ENCODE assay signal across 23 cellular contexts in the genomic region with DNA sequence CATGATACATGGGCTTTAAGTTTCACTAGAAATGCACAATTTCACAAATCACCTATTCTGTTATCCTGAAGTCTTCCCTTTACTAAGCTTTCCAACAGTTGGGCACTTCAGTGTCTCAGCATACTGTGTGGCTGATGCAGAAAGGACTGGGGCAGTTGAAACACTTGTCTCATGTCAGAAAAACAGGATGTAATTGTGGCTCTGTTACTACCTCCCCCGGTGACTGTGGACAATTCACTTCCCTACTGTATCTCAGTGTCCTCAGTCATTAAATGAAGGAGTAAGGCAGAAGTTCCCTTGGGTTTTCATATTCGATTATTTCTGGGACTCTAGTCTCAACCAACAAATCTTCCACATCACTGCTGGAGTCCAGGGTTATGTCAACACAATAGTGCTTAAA. TPM values are rescaled to one million over a fixed set of nuclear protein-coding genes. Genes with fewer than 3 reads are reported as not detected.
DNase-seq lines count a peak whose midpoint lies in the region; ATAC-seq and TF ChIP-seq lines count a peak whose summit lies in the region.
"Had no signal": no experiment of that assay in that cellular context is flagged by ENCODE, and none has a peak within 500 bp of the region (broad histone marks: within the 10 kb centered on the region; RNA-seq: fewer than 3 reads in every experiment).

No MANE protein-coding gene starts in this region.

- intact Hi-C loops in activated CD8-positive, alpha-beta T cell treated with anti-CD3 and anti-CD28 coated beads for 36 hours (cut with micrococcal nuclease) = no loop called here
- intact Hi-C loops in upper lobe of right lung (cut with DNase I) = loop anchor here (10.0 kb wide), 2 partner anchors 101 to 381 kb away; no protein-coding TSS in a partner anchor

- no peaks in the 10 kb centered on the region for H3K9me3 Mint-ChIP-seq in activated naive CD8-positive, alpha-beta T cell treated with anti-CD3 and anti-CD28 coated beads, Interleukin-2, amount 10 ng/mL, durations not matched to agents 7 days and 5 days
- H3K9me3 Mint-ChIP-seq in activated naive CD8-positive, alpha-beta T cell treated with anti-CD3 and anti-CD28 coated beads for 36 hours = no peaks in the 10 kb centered on the region
- H3K9me3 Mint-ChIP-seq in activated CD8-positive, alpha-beta T cell treated with anti-CD3 and anti-CD28 coated beads for 36 hours = no peaks in the 10 kb centered on the region
- H3K9me3 Mint-ChIP-seq: naive B cell; stimulated activated naive CD8-positive, alpha-beta T cell treated with anti-CD3 and anti-CD28 coated beads, Interleukin-15, Interleukin-2, amounts not matched to agents 100 ng/mL and 50 ng/mL, for 24 hours had no signal

- no peak overlapping the region for H3K27ac ChIP-seq in upper lobe of right lung
- H3K27ac ChIP-seq: epithelial cell of prostate, gastroesophageal sphincter, psoas muscle had no signal

- no peak overlapping the region for H3K4me3 ChIP-seq in upper lobe of right lung
- H3K4me3 ChIP-seq: gastroesophageal sphincter, psoas muscle had no signal

- peak overlapping the region; percentile 49 for H3K4me3 Mint-ChIP-seq in activated naive CD8-positive, alpha-beta T cell treated with anti-CD3 and anti-CD28 coated beads, Interleukin-2, amount 10 ng/mL, durations not matched to agents 7 days and 5 days
- H3K4me3 Mint-ChIP-seq in activated naive CD8-positive, alpha-beta T cell treated with anti-CD3 and anti-CD28 coated beads for 36 hours = no peak overlapping the region
- H3K4me3 Mint-ChIP-seq in activated CD8-positive, alpha-beta T cell treated with anti-CD3 and anti-CD28 coated beads for 36 hours = no peak overlapping the region
- H3K4me3 Mint-ChIP-seq: naive B cell; stimulated activated naive CD8-positive, alpha-beta T cell treated with anti-CD3 and anti-CD28 coated beads, Interleukin-15, Interleukin-2, amounts not matched to agents 100 ng/mL and 50 ng/mL, for 24 hours had no signal

- DNase-seq in activated naive CD8-positive, alpha-beta T cell treated with anti-CD3 and anti-CD28 coated beads, Interleukin-2, amount 10 ng/mL, durations not matched to agents 7 days and 5 days = no peak
- DNase-seq in activated naive CD8-positive, alpha-beta T cell treated with anti-CD3 and anti-CD28 coated beads for 36 hours = no peak
- peak; percentile 84 for DNase-seq in NOMO-1 treated with DMSO at 0.1 percent for 48 hours (lab: John Stamatoyannopoulos, UW; ENCODE audit: unreplicated experiment)
- DNase-seq in activated CD8-positive, alpha-beta T cell treated with anti-CD3 and anti-CD28 coated beads for 36 hours = no peak
- no peak for DNase-seq in upper lobe of right lung
- DNase-seq in G401 (ENCODE audit: low spot score) = no peak
- no peak for DNase-seq in HUDEP-2 (lab: John Stamatoyannopoulos, UW; ENCODE audit: unreplicated experiment in 76 of 76)
- DNase-seq: ACHN, Calu3, cortex of kidney, left ventricle myocardium superior, naive B cell, NCI-H1048, NCI-H2107, NCI-H748 treated with DMSO at 0.1 percent for 48 hours, psoas muscle, T1000 had no signal

- H3K4me1 Mint-ChIP-seq in activated naive CD8-positive, alpha-beta T cell treated with anti-CD3 and anti-CD28 coated beads, Interleukin-2, amount 10 ng/mL, durations not matched to agents 7 days and 5 days = peaks cover 36% of the 10 kb centered on the region
- H3K4me1 Mint-ChIP-seq in activated naive CD8-positive, alpha-beta T cell treated with anti-CD3 and anti-CD28 coated beads for 36 hours = peaks cover 22% of the 10 kb centered on the region
- H3K4me1 Mint-ChIP-seq in activated CD8-positive, alpha-beta T cell treated with anti-CD3 and anti-CD28 coated beads for 36 hours (ENCODE audit: low read depth) = peaks cover 37% of the 10 kb centered on the region
- H3K4me1 Mint-ChIP-seq: naive B cell had no signal

- H3K4me1 ChIP-seq in upper lobe of right lung = no peaks in the 10 kb centered on the region
- H3K4me1 ChIP-seq: gastroesophageal sphincter, psoas muscle had no signal

- in situ Hi-C loops in G401 (cut with HindIII; ENCODE audit: low sequenced_read_pairs) = no loop called here

- H3K36me3 Mint-ChIP-seq in activated naive CD8-positive, alpha-beta T cell treated with anti-CD3 and anti-CD28 coated beads, Interleukin-2, amount 10 ng/mL, durations not matched to agents 7 days and 5 days = peaks cover 3% of the 10 kb centered on the region
- no peaks in the 10 kb centered on the region for H3K36me3 Mint-ChIP-seq in activated naive CD8-positive, alpha-beta T cell treated with anti-CD3 and anti-CD28 coated beads for 36 hours
- no peaks in the 10 kb centered on the region for H3K36me3 Mint-ChIP-seq in activated CD8-positive, alpha-beta T cell treated with anti-CD3 and anti-CD28 coated beads for 36 hours (ENCODE audit: low read depth)
- H3K36me3 Mint-ChIP-seq: naive B cell had no signal

- no peaks in the 10 kb centered on the region for H3K27me3 ChIP-seq in upper lobe of right lung
- H3K27me3 ChIP-seq: gastroesophageal sphincter had no signal

- POLR2A ChIA-PET in activated naive CD8-positive, alpha-beta T cell treated with anti-CD3 and anti-CD28 coated beads, Interleukin-2, amount 10 ng/mL, durations not matched to agents 7 days and 5 days (lab: Charles Lee) = interaction anchor here (1.0 to 1.1 kb wide), 3 partner anchors 8 to 46 kb away, joined by 3 read pairs; no protein-coding TSS in a partner anchor
- POLR2A ChIA-PET in activated CD8-positive, alpha-beta T cell treated with anti-CD3 and anti-CD28 coated beads for 36 hours (lab: Charles Lee) = no interaction called here

- TF ChIP-seq CTCF in activated CD8-positive, alpha-beta T cell treated with anti-CD3 and anti-CD28 coated beads for 36 hours (IDR thresholded peaks at IDR 0.05) = no peak
- TF ChIP-seq CTCF in upper lobe of right lung (IDR thresholded peaks at IDR 0.05) = no peak

- no peaks in the 10 kb centered on the region for H3K9me3 ChIP-seq in upper lobe of right lung
- H3K9me3 ChIP-seq: gastroesophageal sphincter, psoas muscle had no signal

- H3K36me3 ChIP-seq in upper lobe of right lung = no peaks in the 10 kb centered on the region
- H3K36me3 ChIP-seq: gastroesophageal sphincter had no signal

- no peaks in the 10 kb centered on the region for H3K27me3 Mint-ChIP-seq in activated naive CD8-positive, alpha-beta T cell treated with anti-CD3 and anti-CD28 coated beads, Interleukin-2, amount 10 ng/mL, durations not matched to agents 7 days and 5 days
- H3K27me3 Mint-ChIP-seq in activated naive CD8-positive, alpha-beta T cell treated with anti-CD3 and anti-CD28 coated beads for 36 hours = no peaks in the 10 kb centered on the region
- H3K27me3 Mint-ChIP-seq in activated CD8-positive, alpha-beta T cell treated with anti-CD3 and anti-CD28 coated beads for 36 hours = no peaks in the 10 kb centered on the region

- peak overlapping the region; percentile 83 for H3K27ac Mint-ChIP-seq in activated naive CD8-positive, alpha-beta T cell treated with anti-CD3 and anti-CD28 coated beads, Interleukin-2, amount 10 ng/mL, durations not matched to agents 7 days and 5 days
- H3K27ac Mint-ChIP-seq in activated naive CD8-positive, alpha-beta T cell treated with anti-CD3 and anti-CD28 coated beads for 36 hours = no peak overlapping the region
- peak overlapping the region; percentile 29 for H3K27ac Mint-ChIP-seq in activated CD8-positive, alpha-beta T cell treated with anti-CD3 and anti-CD28 coated beads for 36 hours
- H3K27ac Mint-ChIP-seq: stimulated activated naive CD8-positive, alpha-beta T cell treated with anti-CD3 and anti-CD28 coated beads, Interleukin-15, Interleukin-2, amounts not matched to agents 100 ng/mL and 50 ng/mL, for 24 hours had no signal

- CTCF ChIA-PET in activated CD8-positive, alpha-beta T cell treated with anti-CD3 and anti-CD28 coated beads for 36 hours (lab: Charles Lee) = interaction anchor here (0.8 to 11.9 kb wide), 15 partner anchors 10 to 196 kb away, joined by 3 to 432 read pairs (median 12); a partner anchor contains a TSS

- ATAC-seq in activated naive CD8-positive, alpha-beta T cell treated with anti-CD3 and anti-CD28 coated beads, Interleukin-2, amount 10 ng/mL, durations not matched to agents 7 days and 5 days (ENCODE audit: low read depth) = peak; percentile 69
- ATAC-seq in activated CD8-positive, alpha-beta T cell treated with anti-CD3 and anti-CD28 coated beads for 36 hours = no peak
- ATAC-seq in upper lobe of right lung (peak; percentile 80), GM18858 (IDR thresholded peaks at IDR 0.05; ENCODE audit: unreplicated experiment) (no peak)
- ATAC-seq: gastroesophageal sphincter, left ventricle myocardium superior, psoas muscle had no signal

RNA-seq across cellular contexts. Expression of a gene that starts 17.9 kb away (rescaled TPM):
- not detected for total RNA-seq in activated naive CD8-positive, alpha-beta T cell treated with anti-CD3 and anti-CD28 coated beads, Interleukin-2, amount 10 ng/mL, durations not matched to agents 7 days and 5 days
- total RNA-seq in activated naive CD8-positive, alpha-beta T cell treated with anti-CD3 and anti-CD28 coated beads for 36 hours = not detected
- total RNA-seq in activated CD8-positive, alpha-beta T cell treated with anti-CD3 and anti-CD28 coated beads for 36 hours = not detected
- 2.3 TPM for total RNA-seq in upper lobe of right lung
- not detected in 2 replicates for total RNA-seq in G401 (2014; rRNA removed; shearing (Covaris generic))
- total RNA-seq: left ventricle myocardium superior, psoas muscle had no signal

RNA-seq across cellular contexts. Expression of a gene that starts 31.2 kb away (rescaled TPM):
- not detected for total RNA-seq in activated naive CD8-positive, alpha-beta T cell treated with anti-CD3 and anti-CD28 coated beads, Interleukin-2, amount 10 ng/mL, durations not matched to agents 7 days and 5 days
- not detected for total RNA-seq in activated naive CD8-positive, alpha-beta T cell treated with anti-CD3 and anti-CD28 coated beads for 36 hours
- not detected for total RNA-seq in activated CD8-positive, alpha-beta T cell treated with anti-CD3 and anti-CD28 coated beads for 36 hours
- not detected for total RNA-seq in upper lobe of right lung
- not detected in 2 replicates for total RNA-seq in G401 (2014; rRNA removed; shearing (Covaris generic))
- total RNA-seq: activated CD8-positive, alpha-beta memory T cell treated with anti-CD3 and anti-CD28 coated beads for 36 hours; Calu3; gastroesophageal sphincter; left ventricle myocardium superior; psoas muscle; ureter had no signal

RNA-seq across cellular contexts. Expression of a gene that starts 46.3 kb away (rescaled TPM):
- total RNA-seq in activated naive CD8-positive, alpha-beta T cell treated with anti-CD3 and anti-CD28 coated beads, Interleukin-2, amount 10 ng/mL, durations not matched to agents 7 days and 5 days = 10 to 100 TPM; 48.3 to 54.0 TPM
- total RNA-seq in activated naive CD8-positive, alpha-beta T cell treated with anti-CD3 and anti-CD28 coated beads for 36 hours = 10 to 100 TPM; 27.8 to 28.4 TPM
- 10 to 100 TPM; 71.1 to 76.5 TPM for total RNA-seq in activated CD8-positive, alpha-beta T cell treated with anti-CD3 and anti-CD28 coated beads for 36 hours
- total RNA-seq in upper lobe of right lung = 6.8 TPM
- total RNA-seq in G401 (2014; rRNA removed; shearing (Covaris generic)) = not detected in 2 replicates

Comparison
In these comparisons a context has a peak if more than half of its experiments do, and no peak if none do; other contexts are left out.
1. ATAC-seq: peak in activated naive CD8-positive, alpha-beta T cell treated with anti-CD3 and anti-CD28 coated beads, Interleukin-2, amount 10 ng/mL, durations not matched to agents 7 days and 5 days (single experiment) and upper lobe of right lung (single experiment); none in activated CD8-positive, alpha-beta T cell treated with anti-CD3 and anti-CD28 coated beads for 36 hours (single experiment) and GM18858 (single experiment).